15 cellular contexts compared by ENCODE assay signal in genomic region chr12:12018454-12018853, GRCh38. TPM values are rescaled to one million over a fixed set of nuclear protein-coding genes. Genes with fewer than 3 reads are reported as not detected.
DNase-seq lines count a peak whose midpoint lies in the region; ATAC-seq, FAIRE-seq and TF ChIP-seq lines count a peak whose summit lies in the region.
"Had no signal": no experiment of that assay in that cellular context is flagged by ENCODE, and none has a peak within 500 bp of the region (broad histone marks: within the 10 kb centered on the region; RNA-seq: fewer than 3 reads in every experiment).

No MANE protein-coding gene starts in this region.

- H2AFZ ChIP-seq in Karpas-422 (ENCODE audit: low read length) (no peak overlapping the region), HepG2 (ENCODE audit: low read length) (no peak overlapping the region)

- in situ Hi-C loops in HepG2 (cut with HindIII; ENCODE audit: extremely low pct_ligation_motif_present, low pct_unique_long_range_greater_than_20kb): no loop called here

- no peak overlapping the region for H2BK15ac ChIP-seq in mesendoderm (replicated peaks; ENCODE audit: low read depth)

- H3K4me3 ChIP-seq in BE2C (ENCODE audit: low read depth, low read length) (no peak overlapping the region), Karpas-422 (ENCODE audit: low read length) (no peak overlapping the region), breast epithelium (no peak overlapping the region), mesendoderm (ENCODE audit: low read length) (no peak overlapping the region), HepG2 (replicated peaks in 1 of 3; ENCODE audit: insufficient read depth in 1 of 3, low read depth in 2 of 3, low read length in 3 of 3) (no peak overlapping the region)

- no peak overlapping the region for H3K4ac ChIP-seq in mesendoderm (ENCODE audit: low read depth, low read length)

- TF ChIP-seq POLR2A in breast epithelium (IDR thresholded peaks at IDR 0.05): no peak
- no peak for TF ChIP-seq POLR2A in HepG2 (IDR thresholded peaks at IDR 0.05; ENCODE audit: insufficient read depth in 1 of 2, low read depth in 2 of 2, low read length in 2 of 2)

- H3K27ac ChIP-seq in Karpas-422 (ENCODE audit: low read length): no peak overlapping the region
- H3K27ac ChIP-seq in breast epithelium: peak overlapping the region; percentile 63 to 87
- H3K27ac ChIP-seq in mesendoderm (ENCODE audit: low read depth, low read length): no peak overlapping the region
- H3K27ac ChIP-seq in HepG2 (ENCODE audit: extremely low read length, insufficient read depth, low read length): no peak overlapping the region
- H3K27ac ChIP-seq: KMS-11 had no signal

- FAIRE-seq in HepG2 (lab: Jason Lieb, UNC): no peak
- FAIRE-seq: endometrium, GM12891, TTC549 had no signal

- no peaks in the 10 kb centered on the region for H3K36me3 ChIP-seq in BE2C
- H3K36me3 ChIP-seq in Karpas-422 (ENCODE audit: insufficient read depth, low read length): no peaks in the 10 kb centered on the region
- no peaks in the 10 kb centered on the region for H3K36me3 ChIP-seq in breast epithelium
- no peaks in the 10 kb centered on the region for H3K36me3 ChIP-seq in mesendoderm (ENCODE audit: control insufficient read depth, insufficient read depth, low read length)
- H3K36me3 ChIP-seq in HepG2 (replicated peaks in 1 of 2; ENCODE audit: control insufficient read depth in 1 of 2, insufficient read depth in 2 of 2, low read length in 2 of 2): no peaks in the 10 kb centered on the region

- POLR2A ChIA-PET in HepG2 (lab: Yijun Ruan, JAX): no interaction called here

- CTCF ChIA-PET in HepG2 (lab: Yijun Ruan, JAX; ENCODE audit: low intra/inter-chr PET ratio, low total read pairs): no interaction called here

- no peak overlapping the region for H3K9ac ChIP-seq in Karpas-422 (ENCODE audit: low read length)
- no peak overlapping the region for H3K9ac ChIP-seq in mesendoderm (ENCODE audit: low read length)
- H3K9ac ChIP-seq in HepG2 (ENCODE audit: insufficient read depth, low read depth, low read length): no peak overlapping the region
- H3K9ac ChIP-seq: KMS-11 had no signal

- H2BK120ac ChIP-seq in mesendoderm (ENCODE audit: low read depth, low read length): no peak overlapping the region

- no peak overlapping the region for H3K18ac ChIP-seq in mesendoderm (ENCODE audit: low read length)

- H4K8ac ChIP-seq in mesendoderm (ENCODE audit: low read depth, low read length): no peak overlapping the region

- H3K79me2 ChIP-seq in Karpas-422 (ENCODE audit: low read length) (no peaks in the 10 kb centered on the region), mesendoderm (ENCODE audit: control insufficient read depth, insufficient read depth, low read length) (no peaks in the 10 kb centered on the region), HepG2 (ENCODE audit: insufficient read depth, low read length) (no peaks in the 10 kb centered on the region)

- no peaks in the 10 kb centered on the region for H3K9me2 ChIP-seq in Karpas-422 (replicated peaks; ENCODE audit: insufficient read depth, low read length)

- ATAC-seq in HepG2 (no peak), GM21423 (IDR thresholded peaks at IDR 0.05; ENCODE audit: unreplicated experiment) (no peak), GM18498 (IDR thresholded peaks at IDR 0.05; ENCODE audit: unreplicated experiment) (no peak)
- ATAC-seq: left lobe of liver had no signal

- H2AK5ac ChIP-seq in mesendoderm (ENCODE audit: low read length): peak overlapping the region; percentile 45

- H3K4me2 ChIP-seq in Karpas-422 (ENCODE audit: low read depth, low read length, poor library complexity, severe bottlenecking) (no peak overlapping the region), mesendoderm (ENCODE audit: low read length) (no peak overlapping the region), HepG2 (ENCODE audit: low read depth, low read length) (no peak overlapping the region)
- H3K4me2 ChIP-seq: KMS-11 had no signal

- H3K79me1 ChIP-seq in mesendoderm (ENCODE audit: low read length): no peaks in the 10 kb centered on the region

- DNase-seq in BE2C: peak; percentile 66
- peak; percentile 10 for DNase-seq in Karpas-422
- peak; percentile 71 to 89 for DNase-seq in breast epithelium (ENCODE audit: low spot score in 2 of 2)
- no peak for DNase-seq in mesendoderm
- no peak for DNase-seq in HepG2 (ENCODE audit: low spot score)
- no peak for DNase-seq in NCI-H2171 (lab: John Stamatoyannopoulos, UW)
- DNase-seq: activated gamma-delta T cell treated with Interleukin-2 at 50 U/mL for 16 hours; CD4-positive, alpha-beta memory T cell had no signal

- H3K27me3 ChIP-seq in BE2C: no peaks in the 10 kb centered on the region
- no peaks in the 10 kb centered on the region for H3K27me3 ChIP-seq in Karpas-422 (ENCODE audit: low read length)
- H3K27me3 ChIP-seq in breast epithelium: no peaks in the 10 kb centered on the region
- no peaks in the 10 kb centered on the region for H3K27me3 ChIP-seq in mesendoderm (ENCODE audit: insufficient read depth, low read length, poor library complexity)
- H3K27me3 ChIP-seq in HepG2 (ENCODE audit: control insufficient read depth in 1 of 2, insufficient read depth in 2 of 2, low read length in 2 of 2): peaks cover 4 to 47% of the 10 kb centered on the region in 2 experiments; a peak in 4 of 5 replicates

- BruUV-seq in HepG2 (replicated peaks; lab: Mats Ljungman, UMichigan): no TSS peak

- H3K4me1 ChIP-seq in BE2C (peaks cover 23% of the 10 kb centered on the region), Karpas-422 (ENCODE audit: low read length) (peaks cover 6% of the 10 kb centered on the region), breast epithelium (no peaks in the 10 kb centered on the region), mesendoderm (ENCODE audit: control insufficient read depth, low read depth, low read length) (no peaks in the 10 kb centered on the region), HepG2 (ENCODE audit: insufficient read depth, low read length) (no peaks in the 10 kb centered on the region)

- TF ChIP-seq CTCF in BE2C (IDR thresholded peaks at IDR 0.05; ENCODE audit: low read depth, low read length): no peak
- TF ChIP-seq CTCF in breast epithelium (IDR thresholded peaks at IDR 0.05): no peak
- no peak for TF ChIP-seq CTCF in HepG2 (CRISPR knock-in tag; IDR thresholded peaks at IDR 0.05)

- no peaks in the 10 kb centered on the region for H3K9me3 ChIP-seq in BE2C
- no peaks in the 10 kb centered on the region for H3K9me3 ChIP-seq in Karpas-422 (ENCODE audit: low read length)
- H3K9me3 ChIP-seq in breast epithelium: no peaks in the 10 kb centered on the region
- no peaks in the 10 kb centered on the region for H3K9me3 ChIP-seq in HepG2 (ENCODE audit: low read length)

- no peaks in the 10 kb centered on the region for H4K20me1 ChIP-seq in Karpas-422 (ENCODE audit: insufficient read depth, low read depth, low read length)
- H4K20me1 ChIP-seq in HepG2 (ENCODE audit: insufficient read depth, low read length): no peaks in the 10 kb centered on the region

- WGBS in mesendoderm (ENCODE audit: extremely low coverage, insufficient coverage, low lambda C conversion rate): no CpG with 5 or more reads among the region's 8 CpGs
- 27% methylated on average over 8 of the region's 8 CpGs for WGBS in HepG2 (ENCODE audit: low lambda C conversion rate)

- no peak overlapping the region for H2BK5ac ChIP-seq in mesendoderm (ENCODE audit: low read length)

- no peak overlapping the region for H3K23ac ChIP-seq in mesendoderm (ENCODE audit: low read length)

- TF ChIP-seq RAD21 in HepG2 (CRISPR knock-in tag; IDR thresholded peaks at IDR 0.05): no peak

- H3K56ac ChIP-seq in mesendoderm (ENCODE audit: low read length): peak overlapping the region; percentile 68

- TF ChIP-seq EP300 in HepG2 (IDR thresholded peaks at IDR 0.05; ENCODE audit: low read depth in 2 of 2, low read length in 2 of 2) (no peak), HepG2 (CRISPR knock-in tag; IDR thresholded peaks at IDR 0.05; ENCODE audit: borderline replicate concordance) (no peak)

- H4K5ac ChIP-seq in mesendoderm (ENCODE audit: low read length): no peak overlapping the region

- intact Hi-C loops in breast epithelium (cut with DNase I; ENCODE audit: low total_unique reads) (no loop called here), HepG2 (cut with micrococcal nuclease; ENCODE audit: unreplicated experiment) (loop anchor here (5.0 kb wide), 1 partner anchor 436 kb away; no protein-coding TSS in a partner anchor)

TF ChIP-seq in HepG2, 621 proteins besides CTCF, POLR2A, EP300 and RAD21 (continues in another document):
- TF ChIP-seq SPEN (CRISPR knock-in tag; IDR thresholded peaks at IDR 0.05; ENCODE audit: low read depth): no peak

RNA-seq across cellular contexts. Expression of gene BCL2L14, which starts 52.3 kb away (rescaled TPM):
- not detected for polyA plus RNA-seq in BE2C (2012; ENCODE audit: insufficient read depth, insufficient read length, low read depth)
- not detected in 2 replicates for total RNA-seq in Karpas-422 (2014; rRNA removed; shearing (Covaris generic); ENCODE audit: low replicate concordance)
- 1 to 10 TPM in 1 of 3 donors, under 1 TPM in 1, not detected in 1; 0.29 to 1.6 TPM for total RNA-seq in breast epithelium
- 1.7 TPM for polyA plus RNA-seq in mesendoderm (2013, experiment 1 of 2)
- 1.7 TPM for polyA plus RNA-seq in mesendoderm (2013, experiment 2 of 2)
- total RNA-seq in HepG2 (2016; rRNA removed; fragmentation: Illumina TruSeq; extraction: Trizol): 0.11 and 0.28 TPM in 2 replicates
- 0.30 TPM in 1 of 2 replicates, not detected in the other for total RNA-seq in HepG2 (2016; cell fraction: cytosol; rRNA removed; fragmentation: Illumina TruSeq; extraction: Trizol; ENCODE audit: low read depth)
- total RNA-seq in HepG2 (2016; cell fraction: insoluble cytoplasmic fraction; rRNA removed; fragmentation: Illumina TruSeq; extraction: Trizol): 0.22 and 0.32 TPM in 2 replicates
- 0.34 TPM in 1 of 2 replicates, not detected in the other for total RNA-seq in HepG2 (2016; cell fraction: membrane; rRNA removed; fragmentation: Illumina TruSeq; extraction: Trizol)
- not detected in 2 replicates for total RNA-seq in HepG2 (2016; cell fraction: nucleus; rRNA removed; fragmentation: Illumina TruSeq; extraction: Trizol)
- 0.22 TPM in 1 of 2 replicates, not detected in the other for polyA plus RNA-seq in HepG2 (2011; rRNA removed)
- 0.08 and 0.09 TPM in 2 replicates for polyA plus RNA-seq in HepG2 (2011; cell fraction: cytosol; rRNA removed)
- 0.21 TPM in 1 of 2 replicates, not detected in the other for polyA plus RNA-seq in HepG2 (2011; cell fraction: nucleus; rRNA removed)
- 0.07 and 0.24 TPM in 2 replicates for polyA plus RNA-seq in HepG2 (2012)
- not detected in 2 replicates for polyA plus RNA-seq in HepG2 (2016; cell fraction: cytosol; fragmentation: Illumina TruSeq; extraction: Trizol; ENCODE audit: low read depth)
- not detected in 2 replicates for polyA plus RNA-seq in HepG2 (2016; cell fraction: insoluble cytoplasmic fraction; fragmentation: Illumina TruSeq; extraction: Trizol; ENCODE audit: low read depth)
- polyA plus RNA-seq in HepG2 (2016; cell fraction: membrane; fragmentation: Illumina TruSeq; extraction: Trizol; ENCODE audit: low read depth): not detected in 2 replicates
- polyA plus RNA-seq in HepG2 (2016; cell fraction: nucleus; fragmentation: Illumina TruSeq; extraction: Trizol; ENCODE audit: insufficient read depth, low read depth): not detected in 2 replicates
- polyA minus RNA-seq in HepG2 (2011; rRNA and poly(A)+ RNA removed; ENCODE audit: low replicate concordance): 0.35 TPM in 1 of 2 replicates, not detected in the other
- polyA minus RNA-seq in HepG2 (2011; cell fraction: cytosol; rRNA and poly(A)+ RNA removed): not detected in 2 replicates
- 0.52 TPM in 1 of 2 replicates, not detected in the other for polyA minus RNA-seq in HepG2 (2011; cell fraction: nucleus; rRNA and poly(A)+ RNA removed)
- total RNA-seq: left lobe of liver had no signal

Comparison
In these comparisons a context has a peak if more than half of its experiments do, and no peak if none do; other contexts are left out.
1. DNase-seq: peak in BE2C (single experiment), Karpas-422 (single experiment) and breast epithelium (2 of 2); none in mesendoderm (single experiment), HepG2 (single experiment) and NCI-H2171 (single experiment).
2. H3K27ac ChIP-seq: peak in breast epithelium (2 of 2); none in Karpas-422 (single experiment), mesendoderm (single experiment) and HepG2 (single experiment).